ENCODE assay signal across 9 cellular contexts in the genomic region with DNA sequence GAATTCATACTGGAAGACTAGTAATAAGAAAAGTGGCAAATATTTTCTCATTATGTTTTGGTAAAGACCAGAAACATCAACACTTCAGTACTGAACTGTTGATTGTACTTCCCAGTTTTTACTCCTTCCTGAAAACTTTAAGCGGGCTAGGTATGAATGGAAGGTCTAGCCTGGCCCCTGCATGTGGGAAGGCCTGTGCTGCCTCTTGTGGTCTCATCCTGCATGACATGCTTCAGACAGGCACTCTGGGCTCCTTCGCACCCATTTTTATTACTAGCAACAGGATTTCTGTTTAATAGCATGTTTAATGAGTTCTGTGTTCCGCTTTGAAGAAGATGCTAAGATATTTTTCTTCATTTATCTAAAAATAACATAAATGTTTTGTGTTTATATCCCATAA.
DNase-seq lines count a peak whose midpoint lies in the region; ATAC-seq and TF ChIP-seq lines count a peak whose summit lies in the region.
"Had no signal": no experiment of that assay in that cellular context is flagged by ENCODE, and none has a peak within 500 bp of the region (broad histone marks: within the 10 kb centered on the region; RNA-seq: fewer than 3 reads in every experiment).

No MANE protein-coding gene starts in this region.

- H3K4me3 ChIP-seq in Loucy (ENCODE audit: low read length, poor library complexity, severe bottlenecking) (no peak overlapping the region), epithelial cell of proximal tubule (ENCODE audit: low read depth, low read length) (no peak overlapping the region)

- POLR2A ChIA-PET in activated CD4-positive, alpha-beta memory T cell treated with anti-CD3 and anti-CD28 coated beads for 36 hours (lab: Charles Lee) = no interaction called here
- POLR2A ChIA-PET in activated CD4-positive, alpha-beta memory T cell treated with anti-CD3 and anti-CD28 coated beads, Interleukin-2, amount 10 ng/mL, durations not matched to agents 7 days and 5 days (lab: Charles Lee) = no interaction called here

- H4K20me1 ChIP-seq in Loucy (ENCODE audit: insufficient read depth, low read length, poor library complexity, severe bottlenecking) = no peaks in the 10 kb centered on the region

- TF ChIP-seq CTCF in Loucy (conservative IDR thresholded peaks at IDR 0.05; ENCODE audit: low read length) (peak; percentile 75), epithelial cell of proximal tubule (conservative IDR thresholded peaks at IDR 0.05; ENCODE audit: low read depth, low read length) (peak; percentile 53)

- H3K4me2 ChIP-seq in Loucy (ENCODE audit: low read depth, low read length, poor library complexity, severe bottlenecking) = no peak overlapping the region

- CTCF ChIA-PET in activated CD4-positive, alpha-beta memory T cell treated with anti-CD3 and anti-CD28 coated beads for 36 hours (lab: Charles Lee) = no interaction called here
- CTCF ChIA-PET in activated CD4-positive, alpha-beta memory T cell treated with anti-CD3 and anti-CD28 coated beads, Interleukin-2, amount 10 ng/mL, durations not matched to agents 7 days and 5 days (lab: Charles Lee) = no interaction called here

- TF ChIP-seq POLR2A in GM18505 (IDR thresholded peaks at IDR 0.05; ENCODE audit: borderline replicate concordance, extremely low read depth, insufficient read depth, insufficient read length) = no peak

- H3K9me3 Mint-ChIP-seq in activated CD4-positive, alpha-beta memory T cell treated with anti-CD3 and anti-CD28 coated beads for 36 hours = no peaks in the 10 kb centered on the region
- H3K9me3 Mint-ChIP-seq in activated CD4-positive, alpha-beta memory T cell treated with anti-CD3 and anti-CD28 coated beads, Interleukin-2, amount 10 ng/mL, durations not matched to agents 7 days and 5 days = no peaks in the 10 kb centered on the region

- intact Hi-C loops in activated CD4-positive, alpha-beta memory T cell treated with anti-CD3 and anti-CD28 coated beads for 36 hours (cut with micrococcal nuclease) = loop anchor here (5.0 kb wide), 1 partner anchor 51 kb away; no protein-coding TSS in a partner anchor

- H3K9me2 ChIP-seq in Loucy (replicated peaks; ENCODE audit: low read depth, low read length) = no peaks in the 10 kb centered on the region

- no peak overlapping the region for H3K9ac ChIP-seq in Loucy (ENCODE audit: low read depth, low read length, poor library complexity, severe bottlenecking)

- H3K27me3 Mint-ChIP-seq in activated CD4-positive, alpha-beta memory T cell treated with anti-CD3 and anti-CD28 coated beads for 36 hours = peaks cover 9% of the 10 kb centered on the region
- H3K27me3 Mint-ChIP-seq in activated CD4-positive, alpha-beta memory T cell treated with anti-CD3 and anti-CD28 coated beads, Interleukin-2, amount 10 ng/mL, durations not matched to agents 7 days and 5 days = peaks cover 13% of the 10 kb centered on the region
- H3K27me3 Mint-ChIP-seq in T-helper 17 cell = peaks cover 29% of the 10 kb centered on the region

- ATAC-seq in stimulated activated naive CD8-positive, alpha-beta T cell treated with anti-CD3 and anti-CD28 coated beads, Interleukin-15, Interleukin-2, amounts not matched to agents 100 U/mL and 50 U/mL, for 24 hours = no peak
- ATAC-seq in T-helper 17 cell (no peak), GM18505 (IDR thresholded peaks at IDR 0.05; ENCODE audit: unreplicated experiment) (no peak)
- ATAC-seq: left colon had no signal

- no peak overlapping the region for H3K4me3 Mint-ChIP-seq in activated CD4-positive, alpha-beta memory T cell treated with anti-CD3 and anti-CD28 coated beads for 36 hours
- no peak overlapping the region for H3K4me3 Mint-ChIP-seq in activated CD4-positive, alpha-beta memory T cell treated with anti-CD3 and anti-CD28 coated beads, Interleukin-2, amount 10 ng/mL, durations not matched to agents 7 days and 5 days
- H3K4me3 Mint-ChIP-seq in T-helper 17 cell = no peak overlapping the region

- no peaks in the 10 kb centered on the region for H3F3A ChIP-seq in Loucy (ENCODE audit: low read depth)

- H3K9me3 ChIP-seq in Loucy (ENCODE audit: insufficient read depth, low read depth, low read length) (no peaks in the 10 kb centered on the region), T-helper 17 cell (ENCODE audit: control insufficient read depth, low read length, poor library complexity, severe bottlenecking) (no peaks in the 10 kb centered on the region)

- H3K4me1 Mint-ChIP-seq in activated CD4-positive, alpha-beta memory T cell treated with anti-CD3 and anti-CD28 coated beads for 36 hours (ENCODE audit: low read depth) = no peaks in the 10 kb centered on the region
- H3K4me1 Mint-ChIP-seq in activated CD4-positive, alpha-beta memory T cell treated with anti-CD3 and anti-CD28 coated beads, Interleukin-2, amount 10 ng/mL, durations not matched to agents 7 days and 5 days = no peaks in the 10 kb centered on the region
- peaks cover 1% of the 10 kb centered on the region for H3K4me1 Mint-ChIP-seq in T-helper 17 cell

- H2AFZ ChIP-seq in Loucy (ENCODE audit: low read length) = no peak overlapping the region

- H3K36me3 ChIP-seq in Loucy (ENCODE audit: insufficient read depth, low read length) = no peaks in the 10 kb centered on the region

- no peak overlapping the region for H3K27ac Mint-ChIP-seq in activated CD4-positive, alpha-beta memory T cell treated with anti-CD3 and anti-CD28 coated beads for 36 hours
- H3K27ac Mint-ChIP-seq in activated CD4-positive, alpha-beta memory T cell treated with anti-CD3 and anti-CD28 coated beads, Interleukin-2, amount 10 ng/mL, durations not matched to agents 7 days and 5 days = no peak overlapping the region
- H3K27ac Mint-ChIP-seq in T-helper 17 cell = no peak overlapping the region

- no peaks in the 10 kb centered on the region for H3K36me3 Mint-ChIP-seq in activated CD4-positive, alpha-beta memory T cell treated with anti-CD3 and anti-CD28 coated beads for 36 hours
- no peaks in the 10 kb centered on the region for H3K36me3 Mint-ChIP-seq in activated CD4-positive, alpha-beta memory T cell treated with anti-CD3 and anti-CD28 coated beads, Interleukin-2, amount 10 ng/mL, durations not matched to agents 7 days and 5 days (ENCODE audit: low read depth)
- H3K36me3 Mint-ChIP-seq in T-helper 17 cell (ENCODE audit: low read depth) = no peaks in the 10 kb centered on the region

- H3K27me3 ChIP-seq in Loucy (ENCODE audit: insufficient read depth, low read length, poor library complexity, severe bottlenecking) = no peaks in the 10 kb centered on the region

- DNase-seq in activated CD4-positive, alpha-beta memory T cell treated with anti-CD3 and anti-CD28 coated beads for 36 hours = peak; percentile 11
- DNase-seq in activated CD4-positive, alpha-beta memory T cell treated with anti-CD3 and anti-CD28 coated beads, Interleukin-2, amount 10 ng/mL, durations not matched to agents 7 days and 5 days = no peak
- DNase-seq in epithelial cell of proximal tubule (ENCODE audit: low read depth) (no peak), T-helper 17 cell (no peak), NCI-H510A (lab: John Stamatoyannopoulos, UW) (no peak)
- DNase-seq in stimulated activated naive CD8-positive, alpha-beta T cell treated with anti-CD3 and anti-CD28 coated beads, Interleukin-15, Interleukin-2, amounts not matched to agents 100 U/mL and 50 U/mL, for 24 hours = peak; percentile 14
- DNase-seq: left colon had no signal

- no peaks in the 10 kb centered on the region for H3K79me2 ChIP-seq in Loucy (ENCODE audit: insufficient read depth, low read length)

- peaks cover 8% of the 10 kb centered on the region for H3K4me1 ChIP-seq in Loucy (ENCODE audit: insufficient read depth, low read length, poor library complexity, severe bottlenecking)

Comparison
In these comparisons a context has a peak if more than half of its experiments do, and no peak if none do; other contexts are left out.
1. DNase-seq: peak in activated CD4-positive, alpha-beta memory T cell treated with anti-CD3 and anti-CD28 coated beads for 36 hours (single experiment) and stimulated activated naive CD8-positive, alpha-beta T cell treated with anti-CD3 and anti-CD28 coated beads, Interleukin-15, Interleukin-2, amounts not matched to agents 100 U/mL and 50 U/mL, for 24 hours (single experiment); none in activated CD4-positive, alpha-beta memory T cell treated with anti-CD3 and anti-CD28 coated beads, Interleukin-2, amount 10 ng/mL, durations not matched to agents 7 days and 5 days (single experiment), epithelial cell of proximal tubule (single experiment), T-helper 17 cell (0 of 3) and NCI-H510A (single experiment).